ENCODE assay signal across 30 cellular contexts in the genomic region with DNA sequence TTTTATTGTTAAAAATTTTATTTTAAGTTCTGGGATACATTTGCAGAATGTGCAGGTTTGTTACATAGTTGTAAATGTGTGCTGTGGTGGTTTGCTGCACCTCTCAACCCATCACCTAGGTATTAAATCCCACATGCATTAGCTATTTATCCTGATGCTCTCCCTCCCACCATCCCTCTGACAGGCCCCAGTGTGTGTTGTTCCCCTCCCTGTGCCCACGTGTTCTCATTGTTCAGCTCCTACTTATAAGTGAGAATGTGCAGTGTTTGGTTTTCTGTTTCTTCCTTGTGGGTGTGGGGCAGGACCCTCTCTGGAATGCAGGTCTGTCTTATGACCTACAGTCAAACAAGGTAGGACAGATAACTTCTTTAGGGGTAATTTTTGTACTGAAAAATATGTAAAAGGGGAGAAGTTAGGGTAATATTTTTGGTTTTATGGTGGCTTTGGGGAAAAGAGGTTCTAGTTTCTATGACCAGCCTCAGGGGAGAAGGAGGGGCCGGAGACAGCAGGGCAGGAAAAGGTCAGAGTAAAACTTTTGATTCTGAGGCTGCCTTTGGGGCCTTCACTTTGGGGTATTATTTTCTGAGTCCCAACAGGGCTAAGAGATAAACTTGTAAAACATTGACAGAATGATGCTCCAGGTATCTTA.
"Had no signal": no experiment of that assay in that cellular context is flagged by ENCODE, and none has a peak within 500 bp of the region (broad histone marks: within the 10 kb centered on the region; RNA-seq: fewer than 3 reads in every experiment).

No MANE protein-coding gene starts in this region.

- H3K27ac Mint-ChIP-seq: activated B cell treated with CpG ODN at 0.5 μM for 24 hours; activated CD8-positive, alpha-beta T cell treated with anti-CD3 and anti-CD28 coated beads, Interleukin-2, amount 10 ng/mL, durations not matched to agents 7 days and 5 days; activated naive CD4-positive, alpha-beta T cell treated with anti-CD3 and anti-CD28 coated beads, Interleukin-2, amount 50 U/mL, for 24 hours; activated naive CD8-positive, alpha-beta T cell treated with anti-CD3 and anti-CD28 coated beads, Interleukin-2, amount 10 ng/mL, durations not matched to agents 7 days and 5 days; activated T-cell treated with anti-CD3 and anti-CD28 coated beads, Interleukin-2, amount 50 U/mL, for 24 hours; activated T-helper 2 cell treated with anti-CD3 and anti-CD28 coated beads, Interferon-gamma antibody, Interleukin-2, Interleukin-4, amounts not matched to agents 10 μg/mL and 5 μg/mL and 100 μg/mL, durations not matched to agents 14 hours and 24 hours and 36 hours had no signal

- H3K4me1 Mint-ChIP-seq: activated B cell treated with CpG ODN at 0.5 μM for 24 hours; activated naive CD4-positive, alpha-beta T cell treated with anti-CD3 and anti-CD28 coated beads, Interleukin-2, amount 50 U/mL, for 24 hours; activated naive CD8-positive, alpha-beta T cell treated with anti-CD3 and anti-CD28 coated beads, Interleukin-2, amount 10 ng/mL, durations not matched to agents 7 days and 5 days had no signal

- H3K9me3 Mint-ChIP-seq: activated naive CD4-positive, alpha-beta T cell treated with anti-CD3 and anti-CD28 coated beads, Interleukin-2, amount 50 U/mL, for 24 hours; activated naive CD8-positive, alpha-beta T cell treated with anti-CD3 and anti-CD28 coated beads, Interleukin-2, amount 10 ng/mL, durations not matched to agents 7 days and 5 days; activated T-cell treated with anti-CD3 and anti-CD28 coated beads, Interleukin-2, amount 50 U/mL, for 24 hours; activated T-helper 2 cell treated with anti-CD3 and anti-CD28 coated beads, Interferon-gamma antibody, Interleukin-2, Interleukin-4, amounts not matched to agents 10 μg/mL and 5 μg/mL and 100 μg/mL, durations not matched to agents 14 hours and 24 hours and 36 hours had no signal

- H3K9ac ChIP-seq: KMS-11 had no signal

- H3K36me3 Mint-ChIP-seq: activated naive CD4-positive, alpha-beta T cell treated with anti-CD3 and anti-CD28 coated beads, Interleukin-2, amount 50 U/mL, for 24 hours; activated naive CD8-positive, alpha-beta T cell treated with anti-CD3 and anti-CD28 coated beads, Interleukin-2, amount 10 ng/mL, durations not matched to agents 7 days and 5 days had no signal

- H3K36me3 ChIP-seq: ascending aorta had no signal

- H3K27me3 ChIP-seq: ascending aorta had no signal

- H3K9me3 ChIP-seq: ascending aorta had no signal

- H3K4me3 Mint-ChIP-seq: activated B cell treated with CpG ODN at 0.5 μM for 24 hours; activated CD8-positive, alpha-beta T cell treated with anti-CD3 and anti-CD28 coated beads, Interleukin-2, amount 10 ng/mL, durations not matched to agents 7 days and 5 days; activated naive CD4-positive, alpha-beta T cell treated with anti-CD3 and anti-CD28 coated beads, Interleukin-2, amount 50 U/mL, for 24 hours; activated naive CD8-positive, alpha-beta T cell treated with anti-CD3 and anti-CD28 coated beads, Interleukin-2, amount 10 ng/mL, durations not matched to agents 7 days and 5 days; activated T-cell treated with anti-CD3 and anti-CD28 coated beads, Interleukin-2, amount 50 U/mL, for 24 hours had no signal

- DNase-seq: activated B cell treated with CpG ODN at 0.5 μM for 24 hours; activated CD4-positive, alpha-beta T cell treated with anti-CD3 and anti-CD28 coated beads for 48 hours; activated CD4-positive, alpha-beta T cell treated with anti-CD3 and anti-CD28 coated beads, Interleukin-2, amount 50 U/mL, for 4 hours; activated CD4-positive, CD25-positive, alpha-beta regulatory T cell treated with anti-CD3 and anti-CD28 coated beads, Interleukin-2, amount 50 U/mL, for 72 hours; activated CD8-positive, alpha-beta T cell treated with anti-CD3 and anti-CD28 coated beads, Interleukin-2, amount 10 ng/mL, durations not matched to agents 7 days and 5 days; activated gamma-delta T cell; activated naive CD4-positive, alpha-beta T cell treated with Interleukin-2 at 50 U/mL for 16 hours; activated naive CD8-positive, alpha-beta T cell treated with anti-CD3 and anti-CD28 coated beads, Interleukin-2, amount 10 ng/mL, durations not matched to agents 7 days and 5 days; activated T-cell treated with anti-CD3 and anti-CD28 coated beads, Interleukin-2, amount 50 U/mL, for 24 hours; amygdala; MM.1S; MV-4-11; NCI-H1092; NCI-H1436 treated with DMSO at 0.1 percent for 48 hours; NCI-H187 treated with DMSO at 0.1 percent for 48 hours; NCI-H2081; NCI-H345; NCI-H526; NCI-H748 treated with DMSO at 0.1 percent for 48 hours; OCI-M1; Right ventricle myocardium superior; SW 1271; T-helper 1 cell; T-helper 2 cell; T-helper 9 cell had no signal

- H3K4me3 ChIP-seq: ascending aorta had no signal

- H3K27ac ChIP-seq: ascending aorta, KMS-11, VCaP had no signal

- H3K4me1 ChIP-seq: ascending aorta had no signal

- H3K27me3 Mint-ChIP-seq: activated B cell treated with CpG ODN at 0.5 μM for 24 hours; activated naive CD8-positive, alpha-beta T cell treated with anti-CD3 and anti-CD28 coated beads, Interleukin-2, amount 10 ng/mL, durations not matched to agents 7 days and 5 days; activated T-cell treated with anti-CD3 and anti-CD28 coated beads, Interleukin-2, amount 50 U/mL, for 24 hours had no signal

- H3K4me2 ChIP-seq: KMS-11 had no signal
